18 cellular contexts compared by ENCODE assay signal in genomic region chr3:197586181-197586580, GRCh38. TPM values are rescaled to one million over a fixed set of nuclear protein-coding genes. Genes with fewer than 3 reads are reported as not detected.
DNase-seq lines count a peak whose midpoint lies in the region; ATAC-seq and TF ChIP-seq lines count a peak whose summit lies in the region.
"Had no signal": no experiment of that assay in that cellular context is flagged by ENCODE, and none has a peak within 500 bp of the region (broad histone marks: within the 10 kb centered on the region; RNA-seq: fewer than 3 reads in every experiment).

No MANE protein-coding gene starts in this region.

- H3K4me3 ChIP-seq in mucosa of rectum (ENCODE audit: low read length in 2 of 2) (no peak overlapping the region), gastrocnemius medialis (no peak overlapping the region), coronary artery (no peak overlapping the region)
- H3K4me3 ChIP-seq: K562 had no signal

- no peak overlapping the region for H3K4me3 Mint-ChIP-seq in activated CD8-positive, alpha-beta T cell treated with anti-CD3 and anti-CD28 coated beads, Interleukin-2, amount 10 ng/mL, durations not matched to agents 7 days and 5 days
- no peak overlapping the region for H3K4me3 Mint-ChIP-seq in activated CD8-positive, alpha-beta T cell treated with anti-CD3 and anti-CD28 coated beads for 36 hours
- H3K4me3 Mint-ChIP-seq: B cell; CD4-positive, alpha-beta T cell had no signal

- H3K36me3 Mint-ChIP-seq in activated CD8-positive, alpha-beta T cell treated with anti-CD3 and anti-CD28 coated beads, Interleukin-2, amount 10 ng/mL, durations not matched to agents 7 days and 5 days (ENCODE audit: low read depth), result peaks cover 15% of the 10 kb centered on the region
- H3K36me3 Mint-ChIP-seq in activated CD8-positive, alpha-beta T cell treated with anti-CD3 and anti-CD28 coated beads for 36 hours (ENCODE audit: low read depth), result no peaks in the 10 kb centered on the region

- ATAC-seq in activated CD8-positive, alpha-beta T cell treated with anti-CD3 and anti-CD28 coated beads, Interleukin-2, amount 10 ng/mL, durations not matched to agents 7 days and 5 days, result no peak
- ATAC-seq in activated CD8-positive, alpha-beta T cell treated with anti-CD3 and anti-CD28 coated beads for 36 hours, result no peak
- no peak for ATAC-seq in gastrocnemius medialis
- ATAC-seq: HCT116, K562 had no signal

- H3K27ac Mint-ChIP-seq in activated CD8-positive, alpha-beta T cell treated with anti-CD3 and anti-CD28 coated beads, Interleukin-2, amount 10 ng/mL, durations not matched to agents 7 days and 5 days, result peak overlapping the region; percentile 26
- H3K27ac Mint-ChIP-seq in activated CD8-positive, alpha-beta T cell treated with anti-CD3 and anti-CD28 coated beads for 36 hours, result no peak overlapping the region
- H3K27ac Mint-ChIP-seq: B cell; CD4-positive, alpha-beta T cell had no signal

- H3K27me3 Mint-ChIP-seq in activated CD8-positive, alpha-beta T cell treated with anti-CD3 and anti-CD28 coated beads, Interleukin-2, amount 10 ng/mL, durations not matched to agents 7 days and 5 days (ENCODE audit: low read depth), result no peaks in the 10 kb centered on the region
- H3K27me3 Mint-ChIP-seq in activated CD8-positive, alpha-beta T cell treated with anti-CD3 and anti-CD28 coated beads for 36 hours, result no peaks in the 10 kb centered on the region
- H3K27me3 Mint-ChIP-seq: CD4-positive, alpha-beta T cell had no signal

- in situ Hi-C loops in gastrocnemius medialis (cut with MboI; ENCODE audit: low sequenced_read_pairs in 4 of 4), result loop anchor here in 2 of 4 donors (25.0 kb wide), 1 partner anchor 101 kb away; no protein-coding TSS in a partner anchor

- H3K27ac ChIP-seq in mucosa of rectum (ENCODE audit: low read depth in 2 of 2, low read length in 2 of 2) (peak overlapping the region; percentile 84 to 85), gastrocnemius medialis (no peak overlapping the region), coronary artery (no peak overlapping the region)

- DNase-seq in activated CD8-positive, alpha-beta T cell treated with anti-CD3 and anti-CD28 coated beads, Interleukin-2, amount 10 ng/mL, durations not matched to agents 7 days and 5 days, result no peak
- no peak for DNase-seq in activated CD8-positive, alpha-beta T cell treated with anti-CD3 and anti-CD28 coated beads for 36 hours
- DNase-seq in cerebellar nuclear complex (lab: John Stamatoyannopoulos, UW), result peak; percentile 3 to 39
- no peak for DNase-seq in gastrocnemius medialis
- no peak for DNase-seq in AG08395 (ENCODE audit: low spot score)
- DNase-seq in coronary artery (ENCODE audit: low spot score), result no peak
- DNase-seq: ACHN; Calu3; CD4-positive, alpha-beta T cell; DMS153; DMS79 treated with DMSO at 0.1 percent for 48 hours; EL; GDM1 had no signal

- H3K9me3 ChIP-seq in mucosa of rectum (ENCODE audit: control insufficient read depth in 2 of 2, low read length in 2 of 2) (peaks cover 0 to under 1% of the 10 kb centered on the region in 2 donors), gastrocnemius medialis (no peaks in the 10 kb centered on the region)

- intact Hi-C loops in activated CD8-positive, alpha-beta T cell treated with anti-CD3 and anti-CD28 coated beads for 36 hours (cut with micrococcal nuclease), result no loop called here
- intact Hi-C loops in gastrocnemius medialis (cut with DNase I; ENCODE audit: low total_unique reads), result no loop called here

- CTCF ChIA-PET in activated CD8-positive, alpha-beta T cell treated with anti-CD3 and anti-CD28 coated beads, Interleukin-2, amount 10 ng/mL, durations not matched to agents 7 days and 5 days (lab: Charles Lee), result interaction anchor here (3.4 kb wide), 1 partner anchor 13 kb away, joined by 19 read pairs; no protein-coding TSS in a partner anchor
- CTCF ChIA-PET in activated CD8-positive, alpha-beta T cell treated with anti-CD3 and anti-CD28 coated beads for 36 hours (lab: Charles Lee), result interaction anchor here (8.2 kb wide), 1 partner anchor 13 kb away, joined by 47 read pairs; no protein-coding TSS in a partner anchor

- POLR2A ChIA-PET in activated CD8-positive, alpha-beta T cell treated with anti-CD3 and anti-CD28 coated beads, Interleukin-2, amount 10 ng/mL, durations not matched to agents 7 days and 5 days (lab: Charles Lee), result interaction anchor here (0.6 kb wide), 1 partner anchor 100 kb away, joined by 3 read pairs; no protein-coding TSS in a partner anchor
- POLR2A ChIA-PET in activated CD8-positive, alpha-beta T cell treated with anti-CD3 and anti-CD28 coated beads for 36 hours (lab: Charles Lee), result interaction anchor here (0.9 to 1.1 kb wide), 3 partner anchors 13 to 209 kb away, joined by 3 read pairs; no protein-coding TSS in a partner anchor

- H3K9ac ChIP-seq in mucosa of rectum (ENCODE audit: low read depth in 1 of 2, low read length in 2 of 2), result no peak overlapping the region

- TF ChIP-seq POLR2A in gastrocnemius medialis (IDR thresholded peaks at IDR 0.05), result no peak

- TF ChIP-seq CTCF in activated CD8-positive, alpha-beta T cell treated with anti-CD3 and anti-CD28 coated beads for 36 hours (IDR thresholded peaks at IDR 0.05), result no peak
- TF ChIP-seq CTCF in gastrocnemius medialis (IDR thresholded peaks at IDR 0.05 in 4 of 5, conservative IDR thresholded peaks at IDR 0.05 in 1 of 5) (no peak), coronary artery (IDR thresholded peaks at IDR 0.05) (no peak)

- peaks cover 18 to 28% of the 10 kb centered on the region in 2 donors for H3K4me1 ChIP-seq in mucosa of rectum (ENCODE audit: control insufficient read depth in 2 of 2, insufficient read depth in 2 of 2, low read length in 2 of 2)
- H3K4me1 ChIP-seq in gastrocnemius medialis, result no peaks in the 10 kb centered on the region

- H3K36me3 ChIP-seq in mucosa of rectum (ENCODE audit: control insufficient read depth in 2 of 2, insufficient read depth in 2 of 2, low read length in 2 of 2) (no peaks in the 10 kb centered on the region), gastrocnemius medialis (no peaks in the 10 kb centered on the region)

- H3K27me3 ChIP-seq in mucosa of rectum (ENCODE audit: control insufficient read depth in 2 of 2, insufficient read depth in 2 of 2, low read length in 2 of 2) (no peaks in the 10 kb centered on the region), gastrocnemius medialis (no peaks in the 10 kb centered on the region)

- H3K4me1 Mint-ChIP-seq in activated CD8-positive, alpha-beta T cell treated with anti-CD3 and anti-CD28 coated beads, Interleukin-2, amount 10 ng/mL, durations not matched to agents 7 days and 5 days (ENCODE audit: low read depth), result peaks cover 27% of the 10 kb centered on the region
- H3K4me1 Mint-ChIP-seq in activated CD8-positive, alpha-beta T cell treated with anti-CD3 and anti-CD28 coated beads for 36 hours (ENCODE audit: low read depth), result peaks cover 10% of the 10 kb centered on the region
- H3K4me1 Mint-ChIP-seq: B cell had no signal

- no peaks in the 10 kb centered on the region for H3K9me3 Mint-ChIP-seq in activated CD8-positive, alpha-beta T cell treated with anti-CD3 and anti-CD28 coated beads, Interleukin-2, amount 10 ng/mL, durations not matched to agents 7 days and 5 days (ENCODE audit: insufficient read depth)
- no peaks in the 10 kb centered on the region for H3K9me3 Mint-ChIP-seq in activated CD8-positive, alpha-beta T cell treated with anti-CD3 and anti-CD28 coated beads for 36 hours
- H3K9me3 Mint-ChIP-seq: CD4-positive, alpha-beta T cell had no signal

RNA-seq across cellular contexts. Expression of gene BDH1, which starts 30.4 kb away (rescaled TPM):
- total RNA-seq in activated CD8-positive, alpha-beta T cell treated with anti-CD3 and anti-CD28 coated beads, Interleukin-2, amount 10 ng/mL, durations not matched to agents 7 days and 5 days, result 100 to 1,000 TPM; 166 to 171 TPM
- 100 to 1,000 TPM; 118 to 126 TPM for total RNA-seq in activated CD8-positive, alpha-beta T cell treated with anti-CD3 and anti-CD28 coated beads for 36 hours
- 1 to 10 TPM; 7.1 to 9.5 (median 8.9) TPM for total RNA-seq in gastrocnemius medialis
- total RNA-seq: A172 had no signal

Comparison
In these comparisons a context has a peak if more than half of its experiments do, and no peak if none do; other contexts are left out.
1. DNase-seq: peak in cerebellar nuclear complex (2 of 2); none in activated CD8-positive, alpha-beta T cell treated with anti-CD3 and anti-CD28 coated beads, Interleukin-2, amount 10 ng/mL, durations not matched to agents 7 days and 5 days (single experiment), activated CD8-positive, alpha-beta T cell treated with anti-CD3 and anti-CD28 coated beads for 36 hours (single experiment), gastrocnemius medialis (0 of 2), AG08395 (single experiment) and coronary artery (single experiment).
2. H3K27ac ChIP-seq: peak in mucosa of rectum (2 of 2); none in gastrocnemius medialis (0 of 4) and coronary artery (0 of 2).
3. RNA of gene BDH1, which starts 30.4 kb away (total RNA-seq): 166 to 171 TPM in activated CD8-positive, alpha-beta T cell treated with anti-CD3 and anti-CD28 coated beads, Interleukin-2, amount 10 ng/mL, durations not matched to agents 7 days and 5 days and 118 to 126 TPM in activated CD8-positive, alpha-beta T cell treated with anti-CD3 and anti-CD28 coated beads for 36 hours; 7.1 to 9.5 TPM in gastrocnemius medialis; every median in the first group is over 10 times any median in the second.